15 cellular contexts compared by ENCODE assay signal in the genomic region with DNA sequence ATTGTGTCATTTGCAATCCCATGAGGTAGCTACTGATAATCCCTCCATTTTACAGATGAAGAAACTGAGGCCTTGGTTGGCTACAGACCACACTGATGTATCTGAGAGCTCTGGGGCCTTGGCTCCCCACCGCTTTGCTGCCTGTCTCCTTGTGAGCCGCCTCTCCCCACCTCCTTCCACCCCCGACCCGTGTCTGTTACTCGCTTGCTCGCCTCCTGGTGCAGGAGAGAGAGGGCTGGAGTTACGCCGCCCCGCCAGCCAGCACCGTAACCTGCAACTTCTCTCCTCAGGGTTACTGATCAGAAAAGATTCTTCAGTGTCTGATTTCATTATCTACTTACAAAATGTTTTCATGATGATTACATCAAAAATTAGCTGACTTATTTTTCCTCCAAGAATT. TPM values are rescaled to one million over a fixed set of nuclear protein-coding genes. Genes with fewer than 3 reads are reported as not detected.
DNase-seq lines count a peak whose midpoint lies in the region; ATAC-seq and TF ChIP-seq lines count a peak whose summit lies in the region.
"Had no signal": no experiment of that assay in that cellular context is flagged by ENCODE, and none has a peak within 500 bp of the region (broad histone marks: within the 10 kb centered on the region; RNA-seq: fewer than 3 reads in every experiment).

No MANE protein-coding gene starts in this region.

- 91 to 98% methylated on average over 9 to 10 of the region's 10 CpGs for WGBS in esophagus squamous epithelium, 2 donors

- H3K4me3 Mint-ChIP-seq in nephron: peak overlapping the region in 1 of 3 experiments; percentile 56
- H3K4me3 Mint-ChIP-seq: HFFc6 had no signal

- TF ChIP-seq POLR2A in esophagus squamous epithelium (IDR thresholded peaks at IDR 0.05): no peak

- peaks cover 1% of the 10 kb centered on the region for H3K9me3 ChIP-seq in left ventricle myocardium inferior (replicated peaks)
- H3K9me3 ChIP-seq in skeletal muscle tissue (ENCODE audit: control insufficient read depth in 3 of 3, low read length in 3 of 3): no peaks in the 10 kb centered on the region
- no peaks in the 10 kb centered on the region for H3K9me3 ChIP-seq in esophagus squamous epithelium
- H3K9me3 ChIP-seq: Peyer's patch had no signal

- no peak for ATAC-seq in Right ventricle myocardium superior (ENCODE audit: poor library complexity)

- H3K36me3 Mint-ChIP-seq in nephron (ENCODE audit: low read depth): peaks cover 10% of the 10 kb centered on the region

- H3K36me3 ChIP-seq in left ventricle myocardium inferior (no peaks in the 10 kb centered on the region), H7 (replicated peaks; ENCODE audit: control insufficient read depth, insufficient read depth, low read length) (no peaks in the 10 kb centered on the region), skeletal muscle tissue (ENCODE audit: control insufficient read depth in 3 of 3, insufficient read depth in 3 of 3, low read length in 3 of 3) (no peaks in the 10 kb centered on the region), esophagus squamous epithelium (peaks cover 0 to 9% (median 0%) of the 10 kb centered on the region in 3 donors)
- H3K36me3 ChIP-seq: Peyer's patch had no signal

- no peak overlapping the region for H3K9ac ChIP-seq in skeletal muscle tissue (ENCODE audit: low read depth in 1 of 3, low read length in 3 of 3)

- intact Hi-C loops in left ventricle myocardium inferior (cut with micrococcal nuclease) (no loop called here), Right ventricle myocardium superior (cut with DNase I) (loop anchor here (10.0 kb wide), 1 partner anchor 123 kb away; no protein-coding TSS in a partner anchor), esophagus squamous epithelium (cut with DNase I) (no loop called here)

- H3K4me1 ChIP-seq in left ventricle myocardium inferior (peaks cover 81% of the 10 kb centered on the region), skeletal muscle tissue (ENCODE audit: control insufficient read depth in 3 of 3, insufficient read depth in 3 of 3, low read length in 3 of 3) (peaks cover 60 to 74% (median 74%) of the 10 kb centered on the region in 3 donors), esophagus squamous epithelium (peaks cover 11 to 25% (median 11%) of the 10 kb centered on the region in 3 donors)

- H3K27me3 Mint-ChIP-seq in nephron (ENCODE audit: low read depth): peaks cover 9% of the 10 kb centered on the region

- H3K9me3 Mint-ChIP-seq in nephron: peaks cover 10% of the 10 kb centered on the region
- H3K9me3 Mint-ChIP-seq: HFFc6 had no signal

- peaks cover 74% of the 10 kb centered on the region for H3K4me1 Mint-ChIP-seq in nephron

- in situ Hi-C loops in KBM-7 (cut with MboI; ENCODE audit: low pct_unique_long_range_greater_than_20kb, low sequenced_read_pairs): no loop called here

- TF ChIP-seq CTCF in left ventricle myocardium inferior (IDR thresholded peaks at IDR 0.05; ENCODE audit: borderline replicate concordance): no peak
- no peak for TF ChIP-seq CTCF in nephron (IDR thresholded peaks at IDR 0.05; ENCODE audit: unreplicated experiment in 3 of 3)
- TF ChIP-seq CTCF in esophagus squamous epithelium (IDR thresholded peaks at IDR 0.05): no peak

- H3K4me3 ChIP-seq in left ventricle myocardium inferior: no peak overlapping the region
- no peak overlapping the region for H3K4me3 ChIP-seq in H7 (ENCODE audit: insufficient read depth, low read depth, low read length)
- no peak overlapping the region for H3K4me3 ChIP-seq in skeletal muscle tissue (ENCODE audit: low read length in 3 of 3)
- no peak overlapping the region for H3K4me3 ChIP-seq in esophagus squamous epithelium
- H3K4me3 ChIP-seq: Peyer's patch had no signal

- H3K27me3 ChIP-seq in left ventricle myocardium inferior (ENCODE audit: low read depth) (no peaks in the 10 kb centered on the region), H7 (ENCODE audit: control insufficient read depth, insufficient read depth, low read length) (no peaks in the 10 kb centered on the region), skeletal muscle tissue (ENCODE audit: control insufficient read depth in 3 of 3, insufficient read depth in 3 of 3, low read length in 3 of 3) (no peaks in the 10 kb centered on the region), esophagus squamous epithelium (peaks cover 0 to 19% (median 0%) of the 10 kb centered on the region in 4 donors)
- H3K27me3 ChIP-seq: Peyer's patch had no signal

- DNase-seq in left ventricle myocardium inferior (no peak), Right ventricle myocardium superior (no peak), H7 (peak; percentile 50), KBM-7 (no peak), esophagus squamous epithelium (lab: John Stamatoyannopoulos, UW) (no peak), NCI-H2171 treated with DMSO at 0.1 percent for 48 hours (lab: John Stamatoyannopoulos, UW) (no peak)
- DNase-seq: HFFc6, NCI-H1105, NCI-H2081, NCI-H2171, NCI-H524 treated with DMSO at 0.1 percent for 48 hours, NCI-H82, Peyer's patch had no signal

- H3K27ac ChIP-seq in left ventricle myocardium inferior (replicated peaks) (peak overlapping the region; percentile 79), skeletal muscle tissue (ENCODE audit: low read depth, low read length) (peak overlapping the region; percentile 37), esophagus squamous epithelium (no peak overlapping the region)
- H3K27ac ChIP-seq: Peyer's patch had no signal

- H3K27ac Mint-ChIP-seq in nephron: peak overlapping the region; percentile 50 to 80 (median 79)
- H3K27ac Mint-ChIP-seq: HFFc6 had no signal

RNA-seq across cellular contexts. Expression of a gene that starts 34.1 kb away (rescaled TPM):
- total RNA-seq in left ventricle myocardium inferior (50.6 TPM), Right ventricle myocardium superior (56.3 TPM), skeletal muscle tissue (49.6 TPM), esophagus squamous epithelium (10 to 100 TPM; 11.0 to 32.2 (median 19.9) TPM)
- 27.4 and 41.6 TPM in 2 replicates for total RNA-seq in H7 (2014; rRNA removed; shearing (Covaris generic))

Comparison
In these comparisons a context has a peak if more than half of its experiments do, and no peak if none do; other contexts are left out.
1. H3K27ac ChIP-seq: peak in left ventricle myocardium inferior (single experiment) and skeletal muscle tissue (single experiment); none in esophagus squamous epithelium (0 of 4).